In genomic region chr19:18461471-18461870, GRCh38 we compare ENCODE assay signal across 12 cellular contexts. TPM values are rescaled to one million over a fixed set of nuclear protein-coding genes. Genes with fewer than 3 reads are reported as not detected.
DNase-seq lines count a peak whose midpoint lies in the region; ATAC-seq and TF ChIP-seq lines count a peak whose summit lies in the region.
"Had no signal": no experiment of that assay in that cellular context is flagged by ENCODE, and none has a peak within 500 bp of the region (broad histone marks: within the 10 kb centered on the region; RNA-seq: fewer than 3 reads in every experiment).

No MANE protein-coding gene starts in this region.

- TF ChIP-seq CTCF in AG04450 (IDR thresholded peaks at IDR 0.05; ENCODE audit: low read depth, low read length) (no peak), HFFc6 (IDR thresholded peaks at IDR 0.05) (no peak), psoas muscle (IDR thresholded peaks at IDR 0.05) (no peak)

- H3K27ac Mint-ChIP-seq in HFFc6: peak overlapping the region; percentile 67; the same call in 1 of the 2 replicates
- H3K27ac Mint-ChIP-seq in dendritic cell treated with granulocyte-macrophage colony-stimulating factor and Interleukin-4, amounts not matched to agents 40 ng/mL and 50 ng/mL, for 4 days: peak overlapping the region; percentile 23
- H3K27ac Mint-ChIP-seq: activated CD8-positive, alpha-beta memory T cell treated with anti-CD3 and anti-CD28 coated beads, Interleukin-2, amount 10 ng/mL, durations not matched to agents 7 days and 5 days had no signal

- H3K27me3 Mint-ChIP-seq in HFFc6 (ENCODE audit: insufficient read depth): peaks cover 12% of the 10 kb centered on the region
- no peaks in the 10 kb centered on the region for H3K27me3 Mint-ChIP-seq in dendritic cell treated with granulocyte-macrophage colony-stimulating factor and Interleukin-4, amounts not matched to agents 40 ng/mL and 50 ng/mL, for 4 days
- H3K27me3 Mint-ChIP-seq: activated CD8-positive, alpha-beta memory T cell treated with anti-CD3 and anti-CD28 coated beads, Interleukin-2, amount 10 ng/mL, durations not matched to agents 7 days and 5 days had no signal

- whole genome bisulfite sequencing in psoas muscle, 3 donors: 73 to 88% (median 74%) methylated on average over 22 of the region's 22 CpGs

- H3K4me3 ChIP-seq in AG04450 (ENCODE audit: low read depth, low read length): no peak overlapping the region
- H3K4me3 ChIP-seq in psoas muscle: no peak overlapping the region

- no peak for ATAC-seq in psoas muscle
- no peak for ATAC-seq in HG02763 (IDR thresholded peaks at IDR 0.05; ENCODE audit: unreplicated experiment)

- peak overlapping the region; percentile 21 for H3K27ac ChIP-seq in AG04450 (ENCODE audit: low read depth, low read length)
- peak overlapping the region; percentile 88 for H3K27ac ChIP-seq in psoas muscle

- H3K9me3 ChIP-seq in AG04450 (ENCODE audit: control insufficient read depth, insufficient read depth, low read length) (peaks cover 8% of the 10 kb centered on the region), psoas muscle (no peaks in the 10 kb centered on the region)

- no peaks in the 10 kb centered on the region for H3K27me3 ChIP-seq in AG04450 (ENCODE audit: control insufficient read depth, insufficient read depth, low read length)
- no peaks in the 10 kb centered on the region for H3K27me3 ChIP-seq in psoas muscle (ENCODE audit: insufficient read depth in 3 of 3, low read length in 2 of 3)

- H3K4me1 Mint-ChIP-seq in HFFc6 (ENCODE audit: low read depth): peaks cover 42% of the 10 kb centered on the region
- peaks cover 26% of the 10 kb centered on the region for H3K4me1 Mint-ChIP-seq in dendritic cell treated with granulocyte-macrophage colony-stimulating factor and Interleukin-4, amounts not matched to agents 40 ng/mL and 50 ng/mL, for 4 days (ENCODE audit: low read depth)

- intact Hi-C loops in dendritic cell treated with granulocyte-macrophage colony-stimulating factor and Interleukin-4, amounts not matched to agents 40 ng/mL and 50 ng/mL, for 4 days (cut with micrococcal nuclease): no loop called here
- intact Hi-C loops in psoas muscle (cut with DNase I): loop anchor here in 1 of 2 donors (10.0 kb wide), 1 partner anchor 193 kb away; no protein-coding TSS in a partner anchor

- DNase-seq in AG04450 (ENCODE audit: low read depth, low spot score): no peak
- no peak for DNase-seq in HFFc6
- DNase-seq in psoas muscle: no peak
- DNase-seq in AG20443 (ENCODE audit: low spot score): no peak
- no peak for DNase-seq in activated CD8-positive, alpha-beta memory T cell treated with anti-CD3 and anti-CD28 coated beads, Interleukin-2, amount 50 U/mL, for 48 hours
- no peak for DNase-seq in SKM-1 (lab: John Stamatoyannopoulos, UW; ENCODE audit: unreplicated experiment)
- DNase-seq: DMS 273 treated with DMSO at 0.1 percent for 48 hours, NCI-H187 had no signal

- CTCF ChIA-PET in AG04450 (lab: Charles Lee): interaction anchor here (0.5 to 4.4 kb wide), 11 partner anchors 9 to 386 kb away, joined by 3 to 32 read pairs (median 5); partner anchors contain the start of gene ISYNA1

- H3K4me3 Mint-ChIP-seq in HFFc6: no peak overlapping the region
- H3K4me3 Mint-ChIP-seq in dendritic cell treated with granulocyte-macrophage colony-stimulating factor and Interleukin-4, amounts not matched to agents 40 ng/mL and 50 ng/mL, for 4 days: no peak overlapping the region
- H3K4me3 Mint-ChIP-seq: activated CD8-positive, alpha-beta memory T cell treated with anti-CD3 and anti-CD28 coated beads, Interleukin-2, amount 10 ng/mL, durations not matched to agents 7 days and 5 days; immature natural killer cell had no signal

- H3K36me3 Mint-ChIP-seq in HFFc6 (ENCODE audit: low read depth): peaks cover 27% of the 10 kb centered on the region
- H3K36me3 Mint-ChIP-seq in dendritic cell treated with granulocyte-macrophage colony-stimulating factor and Interleukin-4, amounts not matched to agents 40 ng/mL and 50 ng/mL, for 4 days (ENCODE audit: low read depth): peaks cover 100% of the 10 kb centered on the region

- peaks cover 0 to 30% of the 10 kb centered on the region in 2 donors for H3K36me3 ChIP-seq in psoas muscle (ENCODE audit: insufficient read depth in 1 of 2, low read depth in 1 of 2)

- peaks cover 5% of the 10 kb centered on the region; the same call in 1 of the 2 replicates for H3K9me3 Mint-ChIP-seq in HFFc6
- H3K9me3 Mint-ChIP-seq in dendritic cell treated with granulocyte-macrophage colony-stimulating factor and Interleukin-4, amounts not matched to agents 40 ng/mL and 50 ng/mL, for 4 days: no peaks in the 10 kb centered on the region
- H3K9me3 Mint-ChIP-seq: immature natural killer cell had no signal

- H3K4me1 ChIP-seq in psoas muscle: peaks cover 69% of the 10 kb centered on the region

- POLR2A ChIA-PET in AG04450 (lab: Yijun Ruan, JAX): interaction anchor here (0.7 to 1.4 kb wide), 2 partner anchors 110 to 128 kb away, joined by 3 to 6 read pairs; no protein-coding TSS in a partner anchor

RNA-seq across cellular contexts. Expression of gene ISYNA1, which starts 23.5 kb away (rescaled TPM):
- 13.3 and 19.2 TPM in 2 replicates for polyA plus RNA-seq in AG04450 (2011; rRNA removed)
- 13.2 and 18.3 TPM in 2 replicates for polyA minus RNA-seq in AG04450 (2011; rRNA and poly(A)+ RNA removed)
- total RNA-seq in HFFc6 (2021; fragmentation: NEBNext Ultra II Directional; extraction: Animal tissue kit (Norgen Biotek cat#: 25700)): 1 to 10 TPM; 2.3 to 3.7 (median 3.2) TPM
- total RNA-seq in psoas muscle: 10 to 100 TPM in 3 of 4 donors, 1 to 10 TPM in 1; 9.8 to 17.0 (median 10.9) TPM
- 1 to 10 TPM; 6.3 to 8.6 (median 8.0) TPM for polyA plus RNA-seq in psoas muscle

RNA-seq across cellular contexts. Expression of gene SSBP4, which starts 42.3 kb away (rescaled TPM):
- polyA plus RNA-seq in AG04450 (2011; rRNA removed): 9.4 and 12.6 TPM in 2 replicates
- 18.0 and 18.5 TPM in 2 replicates for polyA minus RNA-seq in AG04450 (2011; rRNA and poly(A)+ RNA removed)
- 10 to 100 TPM; 76.4 to 84.3 (median 80.4) TPM for total RNA-seq in HFFc6 (2021; fragmentation: NEBNext Ultra II Directional; extraction: Animal tissue kit (Norgen Biotek cat#: 25700))
- 10 to 100 TPM; 29.1 to 46.1 (median 29.6) TPM for total RNA-seq in psoas muscle
- 10 to 100 TPM; 25.8 to 37.8 (median 28.6) TPM for polyA plus RNA-seq in psoas muscle
